ENCODE assay signal across 8 cellular contexts in genomic region chr14:89912667-89913211, GRCh38. TPM values are rescaled to one million over a fixed set of nuclear protein-coding genes. Genes with fewer than 3 reads are reported as not detected.
A peak's percentile ranks its signal among the peaks of the same experiment; 100 is the strongest.
DNase-seq lines count a peak whose midpoint lies in the region; ATAC-seq, FAIRE-seq and TF ChIP-seq lines count a peak whose summit lies in the region.

No MANE protein-coding gene starts in this region.

- peaks cover 1% of the 10 kb centered on the region; the same call in 1 of the 2 replicates for H3K27me3 Mint-ChIP-seq in HFFc6 (ENCODE audit: insufficient read depth)

- H3K36me3 ChIP-seq in small intestine (ENCODE audit: control insufficient read depth in 2 of 2, insufficient read depth in 2 of 2, low read length in 2 of 2) (no peaks in the 10 kb centered on the region), esophagus squamous epithelium (no peaks in the 10 kb centered on the region)

- H3K36me3 Mint-ChIP-seq in HFFc6 (ENCODE audit: low read depth), result peaks cover 4% of the 10 kb centered on the region

- WGBS in small intestine, 3 donors, result 12 to 23% (median 19%) methylated on average over 9 of the region's 9 CpGs
- 9 to 13% methylated on average over 9 of the region's 9 CpGs for WGBS in esophagus squamous epithelium, 2 donors

- intact Hi-C loops in left cardiac atrium (cut with DNase I) (loop anchor here (5.0 to 10.0 kb wide), 3 partner anchors 488 to 1248 kb away; no protein-coding TSS in a partner anchor), esophagus squamous epithelium (cut with DNase I) (no loop called here)

- no peaks in the 10 kb centered on the region for H3K27me3 ChIP-seq in small intestine (ENCODE audit: control insufficient read depth in 2 of 2, insufficient read depth in 2 of 2, low read length in 2 of 2)
- no peaks in the 10 kb centered on the region for H3K27me3 ChIP-seq in esophagus squamous epithelium

- TF ChIP-seq CTCF in HFFc6 (IDR thresholded peaks at IDR 0.05) (no peak), esophagus squamous epithelium (IDR thresholded peaks at IDR 0.05) (no peak)

- H3K4me1 Mint-ChIP-seq in HFFc6 (ENCODE audit: low read depth), result peaks cover 76% of the 10 kb centered on the region

- H3K27ac ChIP-seq in small intestine (ENCODE audit: low read depth in 1 of 2, low read length in 1 of 2), result peak overlapping the region; percentile 14 to 22
- peak overlapping the region in 2 of 4 donors; percentile 39 to 60 for H3K27ac ChIP-seq in esophagus squamous epithelium

- no peak for FAIRE-seq in small intestine (lab: Jason Lieb, UNC)
- FAIRE-seq in GM12892 (lab: Jason Lieb, UNC), result no peak

- DNase-seq in HFFc6 (peak; percentile 100), T1000 (lab: John Stamatoyannopoulos, UW) (peak; percentile 54), left cardiac atrium (no peak), small intestine (peak; percentile 69), esophagus squamous epithelium (lab: John Stamatoyannopoulos, UW) (no peak), GM12892 (ENCODE audit: insufficient read length) (no peak)

- H3K9me3 ChIP-seq in small intestine (ENCODE audit: control insufficient read depth, low read depth), result no peaks in the 10 kb centered on the region
- no peaks in the 10 kb centered on the region for H3K9me3 ChIP-seq in esophagus squamous epithelium

- H3K4me3 ChIP-seq in small intestine (ENCODE audit: low read depth in 1 of 2, low read length in 2 of 2) (no peak overlapping the region), esophagus squamous epithelium (no peak overlapping the region)

- H3K9me3 Mint-ChIP-seq in HFFc6, result no peaks in the 10 kb centered on the region

- peak; percentile 55 to 95 for ATAC-seq in left cardiac atrium
- no peak for ATAC-seq in GM19395 (IDR thresholded peaks at IDR 0.05; ENCODE audit: unreplicated experiment)
- no peak for ATAC-seq in GM18868 (IDR thresholded peaks at IDR 0.05; ENCODE audit: unreplicated experiment)

- H3K4me1 ChIP-seq in small intestine (ENCODE audit: control insufficient read depth in 2 of 2, insufficient read depth in 1 of 2, low read depth in 1 of 2, low read length in 1 of 2) (peaks cover 0 to 2% of the 10 kb centered on the region in 2 donors), esophagus squamous epithelium (peaks cover 5 to 31% (median 12%) of the 10 kb centered on the region in 3 donors)

- TF ChIP-seq POLR2A in esophagus squamous epithelium (IDR thresholded peaks at IDR 0.05) (no peak), GM12892 (IDR thresholded peaks at IDR 0.05; ENCODE audit: low read depth, low read length) (no peak)

- H3K27ac Mint-ChIP-seq in HFFc6, result peak overlapping the region; percentile 98

- peak overlapping the region; percentile 68 for H3K4me3 Mint-ChIP-seq in HFFc6

RNA-seq across cellular contexts. Expression of gene EFCAB11, which starts 41.8 kb away (rescaled TPM):
- 1 to 10 TPM; 6.6 to 8.4 (median 6.9) TPM for total RNA-seq in HFFc6 (2021; fragmentation: NEBNext Ultra II Directional; extraction: Animal tissue kit (Norgen Biotek cat#: 25700))
- total RNA-seq in left cardiac atrium (1 to 10 TPM; 2.8 to 3.8 TPM), esophagus squamous epithelium (1 to 10 TPM; 3.4 to 8.0 (median 5.5) TPM)
- 10 to 100 TPM in 1 of 3 donors, 1 to 10 TPM in 2; 3.8 to 11.3 (median 4.2) TPM for polyA plus RNA-seq in small intestine
- 11.0 TPM for polyA plus RNA-seq in GM12892 (2012; ENCODE audit: missing spikeins)

RNA-seq across cellular contexts. Expression of gene TDP1, which starts 43.0 kb away (rescaled TPM):
- total RNA-seq in HFFc6 (2021; fragmentation: NEBNext Ultra II Directional; extraction: Animal tissue kit (Norgen Biotek cat#: 25700)), result 10 to 100 TPM; 20.3 to 28.3 (median 23.3) TPM
- 1 to 10 TPM; 4.9 to 6.3 TPM for total RNA-seq in left cardiac atrium
- 1 to 10 TPM; 2.5 to 9.2 (median 4.1) TPM for polyA plus RNA-seq in small intestine
- 10 to 100 TPM in 3 of 4 donors, 1 to 10 TPM in 1; 9.1 to 24.5 (median 16.4) TPM for total RNA-seq in esophagus squamous epithelium
- polyA plus RNA-seq in GM12892 (2012; ENCODE audit: missing spikeins), result 34.1 TPM

Comparison
In these comparisons a context has a peak if more than half of its experiments do, and no peak if none do; other contexts are left out.
1. DNase-seq: peak in HFFc6 (single experiment), T1000 (single experiment) and small intestine (single experiment); none in left cardiac atrium (single experiment), esophagus squamous epithelium (single experiment) and GM12892 (single experiment).
2. ATAC-seq: peak in left cardiac atrium (2 of 2); none in GM19395 (single experiment) and GM18868 (single experiment).